ENCODE assay signal across 8 cellular contexts in the genomic region with DNA sequence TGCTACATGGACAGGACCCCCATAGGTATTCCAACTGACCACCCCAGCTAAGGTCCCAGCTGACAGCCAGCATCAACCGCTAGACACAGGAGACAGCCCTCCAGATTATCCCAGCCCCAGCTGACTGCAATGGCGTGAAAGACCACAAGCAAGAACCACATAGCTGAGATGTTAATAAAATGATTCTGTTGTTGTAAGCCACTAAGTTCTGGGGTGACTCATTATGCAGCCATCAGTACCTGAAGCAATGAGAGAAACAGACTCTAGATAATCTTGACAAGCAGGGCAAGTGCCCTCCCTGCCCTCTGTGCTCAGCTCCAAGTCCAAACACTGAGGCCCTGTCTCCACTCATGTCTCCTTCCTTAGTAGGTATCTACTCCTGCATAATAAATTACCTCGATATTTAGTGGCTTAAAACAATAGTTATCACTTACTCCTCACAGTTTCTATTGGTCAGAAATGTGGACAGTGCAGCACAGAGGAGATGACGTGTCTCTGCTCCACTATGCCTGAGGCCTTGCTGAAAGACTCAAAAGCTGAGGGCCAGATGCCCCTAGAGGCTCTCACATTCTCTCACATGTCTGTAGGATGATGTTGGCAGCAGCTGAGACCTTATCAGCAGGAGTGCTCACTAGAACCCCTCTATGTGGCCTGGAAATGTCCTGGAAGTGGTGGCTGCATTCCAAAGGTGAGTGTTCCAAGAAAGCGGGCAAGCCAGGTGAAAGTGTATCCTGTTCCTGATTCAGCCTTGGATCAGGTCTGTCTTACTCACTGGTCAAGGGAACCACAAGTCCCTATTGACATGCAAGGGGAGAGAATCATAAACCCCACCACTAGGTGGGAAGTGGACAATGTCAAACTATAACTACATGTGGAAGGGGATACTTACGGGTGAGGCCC. TPM values are rescaled to one million over a fixed set of nuclear protein-coding genes. Genes with fewer than 3 reads are reported as not detected.
A peak's percentile ranks its signal among the peaks of the same experiment; 100 is the strongest.
DNase-seq lines count a peak whose midpoint lies in the region; ATAC-seq and TF ChIP-seq lines count a peak whose summit lies in the region.

No MANE protein-coding gene starts in this region.

- H3K27ac ChIP-seq in SK-N-SH (ENCODE audit: low read depth in 2 of 2, low read length in 1 of 2) = peak overlapping the region in 1 of 2 experiments; percentile 47; a peak in 2 of 4 replicates

- no peaks in the 10 kb centered on the region for H3K9me3 ChIP-seq in SK-N-SH

- peaks cover 78% of the 10 kb centered on the region for H3K79me2 ChIP-seq in SK-N-SH (ENCODE audit: insufficient read depth)

- H3K4me1 ChIP-seq in SK-N-SH (ENCODE audit: control insufficient read depth in 1 of 2, insufficient read depth in 2 of 2, low read depth in 1 of 2, low read length in 1 of 2) = peaks cover 27 to 28% of the 10 kb centered on the region in 2 experiments; a peak in 3 of 4 replicates

- H3K4me1 Mint-ChIP-seq in activated CD8-positive, alpha-beta T cell treated with anti-CD3 and anti-CD28 coated beads, Interleukin-2, amount 10 ng/mL, durations not matched to agents 7 days and 5 days (ENCODE audit: low read depth) = peaks cover 79% of the 10 kb centered on the region
- peaks cover 78% of the 10 kb centered on the region for H3K4me1 Mint-ChIP-seq in stimulated activated effector memory CD8-positive, alpha-beta T cell treated with anti-CD3 and anti-CD28 coated beads, Interleukin-12 subunit alpha, Interleukin-12 subunit beta, amount 100 ng/mL, for 72 hours

- peaks cover 72% of the 10 kb centered on the region for H3K36me3 Mint-ChIP-seq in activated CD8-positive, alpha-beta T cell treated with anti-CD3 and anti-CD28 coated beads, Interleukin-2, amount 10 ng/mL, durations not matched to agents 7 days and 5 days (ENCODE audit: low read depth)
- H3K36me3 Mint-ChIP-seq in stimulated activated effector memory CD8-positive, alpha-beta T cell treated with anti-CD3 and anti-CD28 coated beads, Interleukin-12 subunit alpha, Interleukin-12 subunit beta, amount 100 ng/mL, for 72 hours = peaks cover 94% of the 10 kb centered on the region

- peak overlapping the region; percentile 94 for H3K4me2 ChIP-seq in SK-N-SH

- H3F3A ChIP-seq in SK-N-SH (replicated peaks; ENCODE audit: insufficient read depth) = no peaks in the 10 kb centered on the region

- H3K27me3 Mint-ChIP-seq in activated CD8-positive, alpha-beta T cell treated with anti-CD3 and anti-CD28 coated beads, Interleukin-2, amount 10 ng/mL, durations not matched to agents 7 days and 5 days (ENCODE audit: low read depth) = no peaks in the 10 kb centered on the region

- peak overlapping the region; percentile 74 for H3K27ac Mint-ChIP-seq in activated CD8-positive, alpha-beta T cell treated with anti-CD3 and anti-CD28 coated beads, Interleukin-2, amount 10 ng/mL, durations not matched to agents 7 days and 5 days
- H3K27ac Mint-ChIP-seq in stimulated activated effector memory CD8-positive, alpha-beta T cell treated with anti-CD3 and anti-CD28 coated beads, Interleukin-12 subunit alpha, Interleukin-12 subunit beta, amount 100 ng/mL, for 72 hours = peak overlapping the region; percentile 93

- POLR2A ChIA-PET in SK-N-SH (lab: Yijun Ruan, JAX) = no interaction called here
- POLR2A ChIA-PET in activated CD8-positive, alpha-beta T cell treated with anti-CD3 and anti-CD28 coated beads, Interleukin-2, amount 10 ng/mL, durations not matched to agents 7 days and 5 days (lab: Charles Lee) = interaction anchor here (1.0 to 2.0 kb wide), 4 partner anchors 11 to 31 kb away, joined by 3 to 14 read pairs (median 4); no protein-coding TSS in a partner anchor

- H3K36me3 ChIP-seq in SK-N-SH (replicated peaks in 1 of 2; ENCODE audit: control insufficient read depth in 1 of 2, insufficient read depth in 2 of 2, low read length in 1 of 2) = peaks cover 10 to 26% of the 10 kb centered on the region in 2 experiments

- no peaks in the 10 kb centered on the region for H3K9me3 Mint-ChIP-seq in activated CD8-positive, alpha-beta T cell treated with anti-CD3 and anti-CD28 coated beads, Interleukin-2, amount 10 ng/mL, durations not matched to agents 7 days and 5 days (ENCODE audit: insufficient read depth)
- H3K9me3 Mint-ChIP-seq in stimulated activated effector memory CD8-positive, alpha-beta T cell treated with anti-CD3 and anti-CD28 coated beads, Interleukin-12 subunit alpha, Interleukin-12 subunit beta, amount 100 ng/mL, for 72 hours = no peaks in the 10 kb centered on the region

- H2AFZ ChIP-seq in SK-N-SH (ENCODE audit: low read depth) = no peak overlapping the region

- CTCF ChIA-PET in SK-N-SH (lab: Yijun Ruan, JAX) = interaction anchor here (0.6 to 4.5 kb wide), 3 partner anchors 16 to 69 kb away, joined by 3 to 39 read pairs (median 5); no protein-coding TSS in a partner anchor
- CTCF ChIA-PET in activated CD8-positive, alpha-beta T cell treated with anti-CD3 and anti-CD28 coated beads, Interleukin-2, amount 10 ng/mL, durations not matched to agents 7 days and 5 days (lab: Charles Lee) = interaction anchor here (0.6 to 1.8 kb wide), 5 partner anchors 14 to 153 kb away, joined by 3 to 6 read pairs (median 4); no protein-coding TSS in a partner anchor

- H3K4me3 ChIP-seq in SK-N-SH (ENCODE audit: low read depth in 2 of 2, low read length in 1 of 2) = no peak overlapping the region

- H3K9ac ChIP-seq in SK-N-SH = no peak overlapping the region

- ATAC-seq in SK-N-SH treated with all-trans-retinoic acid at 6 μM for 48 hours = no peak
- ATAC-seq in activated CD8-positive, alpha-beta T cell treated with anti-CD3 and anti-CD28 coated beads, Interleukin-2, amount 10 ng/mL, durations not matched to agents 7 days and 5 days = no peak
- ATAC-seq in stimulated activated effector memory CD8-positive, alpha-beta T cell treated with anti-CD3 and anti-CD28 coated beads, Interleukin-12 subunit alpha, Interleukin-12 subunit beta, amount 100 ng/mL, for 72 hours = peak; percentile 36
- ATAC-seq in GM18870 (IDR thresholded peaks at IDR 0.05; ENCODE audit: unreplicated experiment) = no peak
- ATAC-seq in sciatic nerve = no peak

- no peaks in the 10 kb centered on the region for H3K27me3 ChIP-seq in SK-N-SH (ENCODE audit: insufficient read depth)

- 79% methylated on average over 5 of the region's 6 CpGs for WGBS in SK-N-SH (ENCODE audit: low lambda C conversion rate)

- TF ChIP-seq CTCF in SK-N-SH (IDR thresholded peaks at IDR 0.05) = no peak

- no peak for TF ChIP-seq EP300 in SK-N-SH (IDR thresholded peaks at IDR 0.05; ENCODE audit: borderline replicate concordance in 1 of 2, low read depth in 1 of 2, low read length in 1 of 2)

- H4K20me1 ChIP-seq in SK-N-SH (ENCODE audit: insufficient read depth) = peaks cover 69% of the 10 kb centered on the region

- TF ChIP-seq RAD21 in SK-N-SH (IDR thresholded peaks at IDR 0.05; ENCODE audit: low read length) = no peak

- intact Hi-C loops in sciatic nerve (cut with DNase I) = no loop called here

- no peaks in the 10 kb centered on the region for H3K9me2 ChIP-seq in SK-N-SH

- peak overlapping the region; percentile 87 for H3K4me3 Mint-ChIP-seq in activated CD8-positive, alpha-beta T cell treated with anti-CD3 and anti-CD28 coated beads, Interleukin-2, amount 10 ng/mL, durations not matched to agents 7 days and 5 days
- peak overlapping the region; percentile 72 for H3K4me3 Mint-ChIP-seq in stimulated activated effector memory CD8-positive, alpha-beta T cell treated with anti-CD3 and anti-CD28 coated beads, Interleukin-12 subunit alpha, Interleukin-12 subunit beta, amount 100 ng/mL, for 72 hours

- no peak for DNase-seq in SK-N-SH
- no peak for DNase-seq in activated CD8-positive, alpha-beta T cell treated with anti-CD3 and anti-CD28 coated beads, Interleukin-2, amount 10 ng/mL, durations not matched to agents 7 days and 5 days
- DNase-seq in fibroblast of peridontal ligament (ENCODE audit: extremely low read depth) = peak; percentile 53
- DNase-seq in stimulated activated effector memory CD8-positive, alpha-beta T cell treated with anti-CD3 and anti-CD28 coated beads, Interleukin-12 subunit alpha, Interleukin-12 subunit beta, amount 100 ng/mL, for 72 hours (ENCODE audit: low spot score in 2 of 2) = peak in 1 of 2 donors; percentile 55
- no peak for DNase-seq in DMS 273 (lab: John Stamatoyannopoulos, UW; ENCODE audit: unreplicated experiment)
- DNase-seq in sciatic nerve (ENCODE audit: low spot score) = no peak

TF ChIP-seq in SK-N-SH, 30 proteins besides CTCF, POLR2A, EP300 and RAD21 (continues in another document):
- peak; percentile 49; the same call in 1 of the 2 replicates for TF ChIP-seq FOSL2 (IDR thresholded peaks at IDR 0.05; ENCODE audit: borderline replicate concordance, low read depth)
- TF ChIP-seq RXRA (IDR thresholded peaks at IDR 0.05; ENCODE audit: borderline replicate concordance, low read depth) = no peak
- TF ChIP-seq YY1 (IDR thresholded peaks at IDR 0.05; ENCODE audit: low read depth) = no peak
- TF ChIP-seq JUND (IDR thresholded peaks at IDR 0.05) = peak; percentile 22; the same call in 1 of the 2 replicates
- TF ChIP-seq MAX (IDR thresholded peaks at IDR 0.05; ENCODE audit: low read depth) = 0 out of 2 replicates have a peak, but pooled peaks have one; percentile 15

TF ChIP-seq in SK-N-SH treated with all-trans-retinoic acid at 6 μM for 48 hours, 23 proteins besides CTCF, POLR2A, EP300 and RAD21:
- TF ChIP-seq TOX (CRISPR knock-in tag; IDR thresholded peaks at IDR 0.05; ENCODE audit: borderline replicate concordance) (no peak), RARB (CRISPR knock-in tag; IDR thresholded peaks at IDR 0.05) (no peak), ISL1 (CRISPR knock-in tag; IDR thresholded peaks at IDR 0.05) (no peak), ZFP30 (CRISPR knock-in tag; IDR thresholded peaks at IDR 0.05) (no peak), CSDC2 (CRISPR knock-in tag; IDR thresholded peaks at IDR 0.05) (no peak), OSR1 (CRISPR knock-in tag; IDR thresholded peaks at IDR 0.05) (no peak), ZNF8 (CRISPR knock-in tag; IDR thresholded peaks at IDR 0.05) (no peak)

RNA-seq across cellular contexts. Expression of gene MGAT1, which starts 2.5 kb away (rescaled TPM):
- polyA plus RNA-seq in SK-N-SH (2012; rRNA removed) = 47.3 and 55.8 TPM in 2 replicates
- polyA plus RNA-seq in SK-N-SH (2012; cell fraction: cytosol; rRNA removed) = 27.7 and 43.1 TPM in 2 replicates
- 56.3 and 60.6 TPM in 2 replicates for polyA plus RNA-seq in SK-N-SH (2012; cell fraction: nucleus; rRNA removed)
- 100 to 1,000 TPM; 154 to 161 TPM for total RNA-seq in activated CD8-positive, alpha-beta T cell treated with anti-CD3 and anti-CD28 coated beads, Interleukin-2, amount 10 ng/mL, durations not matched to agents 7 days and 5 days
- 131 TPM for total RNA-seq in sciatic nerve
